13 cellular contexts compared by ENCODE assay signal in the genomic region with DNA sequence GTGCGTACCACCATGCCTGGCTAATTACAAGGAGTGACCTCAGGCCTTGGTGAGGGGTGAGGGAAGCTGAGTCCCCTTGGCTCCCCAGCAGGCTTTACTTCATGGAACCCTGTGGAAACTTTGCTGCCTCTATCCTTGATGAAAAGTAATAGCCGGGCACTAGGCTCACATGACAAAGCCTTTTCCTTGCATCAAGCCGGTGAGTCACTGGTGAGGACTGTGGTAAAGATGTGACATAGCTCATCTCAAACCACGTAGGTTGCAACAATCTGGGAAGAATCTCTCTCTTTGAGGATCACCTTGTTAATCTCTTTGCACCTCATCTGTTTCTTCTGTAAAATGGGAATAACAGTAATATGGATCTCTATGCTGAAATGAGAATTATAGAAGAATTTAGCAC.
DNase-seq lines count a peak whose midpoint lies in the region; TF ChIP-seq lines count a peak whose summit lies in the region.
"Had no signal": no experiment of that assay in that cellular context is flagged by ENCODE, and none has a peak within 500 bp of the region (broad histone marks: within the 10 kb centered on the region; RNA-seq: fewer than 3 reads in every experiment).

No MANE protein-coding gene starts in this region.

- no peaks in the 10 kb centered on the region for H3K9me3 ChIP-seq in SK-N-SH

- H3K4me1 ChIP-seq in SK-N-SH (ENCODE audit: control insufficient read depth in 1 of 2, insufficient read depth in 2 of 2, low read depth in 1 of 2, low read length in 1 of 2): no peaks in the 10 kb centered on the region

- CTCF ChIA-PET in SK-N-SH (lab: Yijun Ruan, JAX): no interaction called here

- no peak overlapping the region for H3K4me2 ChIP-seq in SK-N-SH

- H3K9me2 ChIP-seq in SK-N-SH: no peaks in the 10 kb centered on the region

- DNase-seq in ELR (ENCODE audit: low read depth) (peak; percentile 68), MV-4-11 (lab: John Stamatoyannopoulos, UW) (peak; percentile 54), epithelial cell of esophagus (ENCODE audit: low read depth) (peak; percentile 89), skeletal muscle cell (ENCODE audit: low read depth) (peak; percentile 10), HUDEP-2 (lab: John Stamatoyannopoulos, UW; ENCODE audit: unreplicated experiment in 76 of 76) (no peak), SK-N-SH (no peak)
- no peak for DNase-seq in activated CD4-positive, alpha-beta T cell treated with anti-CD3 and anti-CD28 coated beads for 48 hours
- DNase-seq: activated naive CD4-positive, alpha-beta T cell treated with anti-CD3 and anti-CD28 coated beads, Interleukin-2, amount 50 U/mL, for 16 hours; CD4-positive, alpha-beta memory T cell; endodermal cell; glutamatergic neuron; left cardiac atrium; posterior cingulate gyrus had no signal

- H3K27me3 ChIP-seq in SK-N-SH (ENCODE audit: insufficient read depth): peaks cover 7% of the 10 kb centered on the region; the same call in 1 of the 2 replicates

- TF ChIP-seq RAD21 in SK-N-SH (IDR thresholded peaks at IDR 0.05; ENCODE audit: low read length): no peak

- no peaks in the 10 kb centered on the region for H3F3A ChIP-seq in SK-N-SH (replicated peaks; ENCODE audit: insufficient read depth)

- no peak overlapping the region for H3K9ac ChIP-seq in SK-N-SH

- no peak for TF ChIP-seq EP300 in SK-N-SH (IDR thresholded peaks at IDR 0.05; ENCODE audit: borderline replicate concordance in 1 of 2, low read depth in 1 of 2, low read length in 1 of 2)

- H3K4me3 ChIP-seq in epithelial cell of esophagus (ENCODE audit: low read length) (no peak overlapping the region), skeletal muscle cell (ENCODE audit: low read depth, low read length) (no peak overlapping the region), SK-N-SH (ENCODE audit: low read depth in 2 of 2, low read length in 1 of 2) (no peak overlapping the region)

- no peak overlapping the region for H3K27ac ChIP-seq in SK-N-SH (ENCODE audit: low read depth in 2 of 2, low read length in 1 of 2)

- WGBS in SK-N-SH (ENCODE audit: low lambda C conversion rate): 25% methylated on average over 3 of the region's 4 CpGs

- H3K36me3 ChIP-seq in SK-N-SH (replicated peaks in 1 of 2; ENCODE audit: control insufficient read depth in 1 of 2, insufficient read depth in 2 of 2, low read length in 1 of 2): no peaks in the 10 kb centered on the region

- H3K79me2 ChIP-seq in SK-N-SH (ENCODE audit: insufficient read depth): no peaks in the 10 kb centered on the region

- H2AFZ ChIP-seq in SK-N-SH (ENCODE audit: low read depth): no peak overlapping the region

- POLR2A ChIA-PET in SK-N-SH (lab: Yijun Ruan, JAX): no interaction called here

- TF ChIP-seq CTCF in epithelial cell of esophagus (IDR thresholded peaks at IDR 0.05; ENCODE audit: insufficient read depth, low read depth, low read length, missing control alignments): no peak
- TF ChIP-seq CTCF in SK-N-SH (IDR thresholded peaks at IDR 0.05): no peak

- no peaks in the 10 kb centered on the region for H4K20me1 ChIP-seq in SK-N-SH (ENCODE audit: insufficient read depth)

TF ChIP-seq in SK-N-SH, 30 proteins besides CTCF, POLR2A, EP300 and RAD21:
- TF ChIP-seq MXI1 (IDR thresholded peaks at IDR 0.05; ENCODE audit: low read depth, low read length) (no peak), TAF1 (IDR thresholded peaks at IDR 0.05; ENCODE audit: borderline replicate concordance, low read depth, low read length) (no peak), YY1 (IDR thresholded peaks at IDR 0.05; ENCODE audit: low read depth) (no peak), RFX5 (IDR thresholded peaks at IDR 0.05; ENCODE audit: low read length) (no peak), TCF12 (IDR thresholded peaks at IDR 0.05) (no peak)
- TF ChIP-seq, protein P1, sequence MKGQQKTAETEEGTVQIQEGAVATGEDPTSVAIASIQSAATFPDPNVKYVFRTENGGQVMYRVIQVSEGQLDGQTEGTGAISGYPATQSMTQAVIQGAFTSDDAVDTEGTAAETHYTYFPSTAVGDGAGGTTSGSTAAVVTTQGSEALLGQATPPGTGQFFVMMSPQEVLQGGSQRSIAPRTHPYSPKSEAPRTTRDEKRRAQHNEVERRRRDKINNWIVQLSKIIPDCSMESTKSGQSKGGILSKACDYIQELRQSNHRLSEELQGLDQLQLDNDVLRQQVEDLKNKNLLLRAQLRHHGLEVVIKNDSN (IDR thresholded peaks at IDR 0.05; ENCODE audit: borderline replicate concordance, low read depth): no peak

Comparison
In these comparisons a context has a peak if more than half of its experiments do, and no peak if none do; other contexts are left out.
1. DNase-seq: peak in ELR (single experiment), MV-4-11 (single experiment), epithelial cell of esophagus (single experiment) and skeletal muscle cell (single experiment); none in HUDEP-2 (0 of 76), SK-N-SH (single experiment) and activated CD4-positive, alpha-beta T cell treated with anti-CD3 and anti-CD28 coated beads for 48 hours (single experiment).